ENCODE assay signal across 9 cellular contexts in the genomic region with DNA sequence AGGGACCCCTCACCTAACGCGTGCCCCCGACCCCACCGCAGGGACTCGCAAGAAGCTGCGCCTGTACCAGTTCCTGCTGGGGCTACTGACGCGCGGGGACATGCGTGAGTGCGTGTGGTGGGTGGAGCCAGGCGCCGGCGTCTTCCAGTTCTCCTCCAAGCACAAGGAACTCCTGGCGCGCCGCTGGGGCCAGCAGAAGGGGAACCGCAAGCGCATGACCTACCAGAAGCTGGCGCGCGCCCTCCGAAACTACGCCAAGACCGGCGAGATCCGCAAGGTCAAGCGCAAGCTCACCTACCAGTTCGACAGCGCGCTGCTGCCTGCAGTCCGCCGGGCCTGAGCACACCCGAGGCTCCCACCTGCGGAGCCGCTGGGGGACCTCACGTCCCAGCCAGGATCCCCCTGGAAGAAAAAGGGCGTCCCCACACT. TPM values are rescaled to one million over a fixed set of nuclear protein-coding genes. Genes with fewer than 3 reads are reported as not detected.
A peak's percentile ranks its signal among the peaks of the same experiment; 100 is the strongest.
DNase-seq lines count a peak whose midpoint lies in the region; ATAC-seq lines count a peak whose summit lies in the region.
"Had no signal": no experiment of that assay in that cellular context is flagged by ENCODE, and none has a peak within 500 bp of the region (broad histone marks: within the 10 kb centered on the region; RNA-seq: fewer than 3 reads in every experiment).

No MANE protein-coding gene starts in this region.

- ATAC-seq in left ventricle myocardium superior (peak; percentile 63), HG03097 (IDR thresholded peaks at IDR 0.05; ENCODE audit: low FRiP score, unreplicated experiment) (no peak)
- ATAC-seq: HCT116 had no signal

- no peaks in the 10 kb centered on the region for H3K36me3 ChIP-seq in MG63

- DNase-seq in Ammon's horn (ENCODE audit: low spot score) (peak; percentile 86), MG63 (peak; percentile 37), amygdala (lab: John Stamatoyannopoulos, UW) (peak in 54 of 56 donors; percentile 10 to 90 (median 64)), left ventricle myocardium superior (peak; percentile 89), pulmonary artery endothelial cell (ENCODE audit: low read depth, low spot score) (peak; percentile 13), DMS 273 treated with DMSO at 0.1 percent for 48 hours (lab: John Stamatoyannopoulos, UW) (no peak), OCI-M2 (lab: John Stamatoyannopoulos, UW; ENCODE audit: unreplicated experiment) (no peak)

- H3K9me3 ChIP-seq in MG63, result no peaks in the 10 kb centered on the region

- peaks cover 18% of the 10 kb centered on the region for H3K27me3 ChIP-seq in MG63

- no peak overlapping the region for H3K4me3 ChIP-seq in MG63

- intact Hi-C loops in left ventricle myocardium superior (cut with micrococcal nuclease), result no loop called here

RNA-seq across cellular contexts. Expression of gene MYBPC2, which starts 4.7 kb away (rescaled TPM):
- 0.03 TPM in 1 of 2 replicates, not detected in the other for total RNA-seq in MG63 (2014; rRNA removed; shearing (Covaris generic); ENCODE audit: low replicate concordance)
- total RNA-seq in left ventricle myocardium superior (0.12 TPM), pulmonary artery endothelial cell (not detected in 2 replicates)

RNA-seq across cellular contexts. Expression of gene SPIB, which starts 9.3 kb away (rescaled TPM):
- total RNA-seq in MG63 (2014; rRNA removed; shearing (Covaris generic); ENCODE audit: low replicate concordance), result not detected in 2 replicates
- total RNA-seq in left ventricle myocardium superior (not detected), pulmonary artery endothelial cell (0.04 TPM in 1 of 2 replicates, not detected in the other)

RNA-seq across cellular contexts. Expression of gene POLD1, which starts 43.9 kb away (rescaled TPM):
- total RNA-seq in MG63 (2014; rRNA removed; shearing (Covaris generic); ENCODE audit: low replicate concordance), result 44.1 and 117 TPM in 2 replicates
- total RNA-seq in left ventricle myocardium superior (10.6 TPM), pulmonary artery endothelial cell (82.0 and 88.6 TPM in 2 replicates)

RNA-seq across cellular contexts. Expression of gene EMC10, which starts 48.3 kb away (rescaled TPM):
- total RNA-seq in MG63 (2014; rRNA removed; shearing (Covaris generic); ENCODE audit: low replicate concordance), result 98.5 and 127 TPM in 2 replicates
- total RNA-seq in left ventricle myocardium superior (79.5 TPM), pulmonary artery endothelial cell (63.2 and 74.2 TPM in 2 replicates)

RNA-seq across cellular contexts. Expression of gene GARIN5A, which starts 48.6 kb away (rescaled TPM):
- total RNA-seq in MG63 (2014; rRNA removed; shearing (Covaris generic); ENCODE audit: low replicate concordance), result 1.2 TPM in 1 of 2 replicates, not detected in the other
- total RNA-seq in left ventricle myocardium superior (1.2 TPM), pulmonary artery endothelial cell (not detected in 2 replicates)

Comparison
In these comparisons a context has a peak if more than half of its experiments do, and no peak if none do; other contexts are left out.
1. DNase-seq: peak in Ammon's horn (single experiment), MG63 (single experiment), amygdala (54 of 56), left ventricle myocardium superior (single experiment) and pulmonary artery endothelial cell (single experiment); none in DMS 273 treated with DMSO at 0.1 percent for 48 hours (single experiment) and OCI-M2 (single experiment).